8 cellular contexts compared by ENCODE assay signal in genomic region chr11:43944761-43945311, GRCh38. TPM values are rescaled to one million over a fixed set of nuclear protein-coding genes. Genes with fewer than 3 reads are reported as not detected.
DNase-seq lines count a peak whose midpoint lies in the region; ATAC-seq and TF ChIP-seq lines count a peak whose summit lies in the region.

No MANE protein-coding gene starts in this region.

- ATAC-seq in HG03025 (IDR thresholded peaks at IDR 0.05; ENCODE audit: low FRiP score, unreplicated experiment) (peak; percentile 63), SK-N-SH treated with all-trans-retinoic acid at 6 μM for 48 hours (peak; percentile 41), heart left ventricle (peak; percentile 25 to 69 (median 31)), HG03565 (IDR thresholded peaks at IDR 0.05; ENCODE audit: unreplicated experiment) (no peak)

- 14 to 23% (median 19%) methylated on average over 13 to 16 of the region's 16 CpGs for WGBS in heart left ventricle, 4 donors

- peaks cover 0 to 33% (median 0%) of the 10 kb centered on the region in 9 donors for H3K27me3 ChIP-seq in heart left ventricle

- TF ChIP-seq POLR2A in heart left ventricle (IDR thresholded peaks at IDR 0.05), result no peak

- H3K27ac ChIP-seq in heart left ventricle, result peak overlapping the region; percentile 85 to 92 (median 90)

- H3K36me3 ChIP-seq in heart left ventricle, result peaks cover 0 to 3% (median 0%) of the 10 kb centered on the region in 9 donors

- H3K36me3 Mint-ChIP-seq in activated naive CD4-positive, alpha-beta T cell treated with anti-CD3 and anti-CD28 coated beads, Interleukin-2, amount 50 U/mL, for 24 hours, result no peaks in the 10 kb centered on the region

- intact Hi-C loops in heart left ventricle (cut with DNase I), result loop anchor here (1.0 to 10.0 kb wide), 14 partner anchors 24 to 92 kb away; no protein-coding TSS in a partner anchor

- no peak overlapping the region for H3K27ac Mint-ChIP-seq in activated naive CD4-positive, alpha-beta T cell treated with anti-CD3 and anti-CD28 coated beads, Interleukin-2, amount 50 U/mL, for 24 hours

- TF ChIP-seq CTCF in heart left ventricle (IDR thresholded peaks at IDR 0.05), result peak; percentile 71 to 88 (median 82)
- peak; percentile 84 for TF ChIP-seq CTCF in retinal pigment epithelial cell (conservative IDR thresholded peaks at IDR 0.05; ENCODE audit: low read depth, low read length)

- DNase-seq in D341Med (ENCODE audit: low spot score) (peak; percentile 84), heart left ventricle (peak; percentile 71 to 90 (median 75)), retinal pigment epithelial cell (ENCODE audit: low read depth) (no peak), COR-L47 (lab: John Stamatoyannopoulos, UW) (no peak)

- H3K4me1 ChIP-seq in heart left ventricle, result peaks cover 0 to 41% (median 18%) of the 10 kb centered on the region in 12 donors

- no peaks in the 10 kb centered on the region for H3K9me3 ChIP-seq in heart left ventricle

- H3K4me3 ChIP-seq in heart left ventricle (peak overlapping the region; percentile 62 to 90 (median 70)), retinal pigment epithelial cell (ENCODE audit: low read length) (no peak overlapping the region)

- peaks cover 38% of the 10 kb centered on the region for H3K27me3 Mint-ChIP-seq in activated naive CD4-positive, alpha-beta T cell treated with anti-CD3 and anti-CD28 coated beads, Interleukin-2, amount 50 U/mL, for 24 hours

- H3K4me1 Mint-ChIP-seq in activated naive CD4-positive, alpha-beta T cell treated with anti-CD3 and anti-CD28 coated beads, Interleukin-2, amount 50 U/mL, for 24 hours, result peaks cover 14% of the 10 kb centered on the region

- H3K9me3 Mint-ChIP-seq in activated naive CD4-positive, alpha-beta T cell treated with anti-CD3 and anti-CD28 coated beads, Interleukin-2, amount 50 U/mL, for 24 hours, result no peaks in the 10 kb centered on the region

- peak overlapping the region; percentile 47 for H3K4me3 Mint-ChIP-seq in activated naive CD4-positive, alpha-beta T cell treated with anti-CD3 and anti-CD28 coated beads, Interleukin-2, amount 50 U/mL, for 24 hours

TF ChIP-seq in SK-N-SH treated with all-trans-retinoic acid at 6 μM for 48 hours, 23 proteins besides CTCF, POLR2A, EP300 and RAD21:
- TF ChIP-seq ARNTL (CRISPR knock-in tag; IDR thresholded peaks at IDR 0.05; ENCODE audit: borderline replicate concordance, low read depth), result no peak
- TF ChIP-seq, protein P1, sequence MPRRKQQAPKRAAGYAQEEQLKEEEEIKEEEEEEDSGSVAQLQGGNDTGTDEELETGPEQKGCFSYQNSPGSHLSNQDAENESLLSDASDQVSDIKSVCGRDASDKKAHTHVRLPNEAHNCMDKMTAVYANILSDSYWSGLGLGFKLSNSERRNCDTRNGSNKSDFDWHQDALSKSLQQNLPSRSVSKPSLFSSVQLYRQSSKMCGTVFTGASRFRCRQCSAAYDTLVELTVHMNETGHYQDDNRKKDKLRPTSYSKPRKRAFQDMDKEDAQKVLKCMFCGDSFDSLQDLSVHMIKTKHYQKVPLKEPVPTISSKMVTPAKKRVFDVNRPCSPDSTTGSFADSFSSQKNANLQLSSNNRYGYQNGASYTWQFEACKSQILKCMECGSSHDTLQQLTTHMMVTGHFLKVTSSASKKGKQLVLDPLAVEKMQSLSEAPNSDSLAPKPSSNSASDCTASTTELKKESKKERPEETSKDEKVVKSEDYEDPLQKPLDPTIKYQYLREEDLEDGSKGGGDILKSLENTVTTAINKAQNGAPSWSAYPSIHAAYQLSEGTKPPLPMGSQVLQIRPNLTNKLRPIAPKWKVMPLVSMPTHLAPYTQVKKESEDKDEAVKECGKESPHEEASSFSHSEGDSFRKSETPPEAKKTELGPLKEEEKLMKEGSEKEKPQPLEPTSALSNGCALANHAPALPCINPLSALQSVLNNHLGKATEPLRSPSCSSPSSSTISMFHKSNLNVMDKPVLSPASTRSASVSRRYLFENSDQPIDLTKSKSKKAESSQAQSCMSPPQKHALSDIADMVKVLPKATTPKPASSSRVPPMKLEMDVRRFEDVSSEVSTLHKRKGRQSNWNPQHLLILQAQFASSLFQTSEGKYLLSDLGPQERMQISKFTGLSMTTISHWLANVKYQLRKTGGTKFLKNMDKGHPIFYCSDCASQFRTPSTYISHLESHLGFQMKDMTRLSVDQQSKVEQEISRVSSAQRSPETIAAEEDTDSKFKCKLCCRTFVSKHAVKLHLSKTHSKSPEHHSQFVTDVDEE (CRISPR knock-in tag; IDR thresholded peaks at IDR 0.05), result no peak
- TF ChIP-seq GLIS3 (CRISPR knock-in tag; IDR thresholded peaks at IDR 0.05), result no peak
- TF ChIP-seq, protein P2, sequence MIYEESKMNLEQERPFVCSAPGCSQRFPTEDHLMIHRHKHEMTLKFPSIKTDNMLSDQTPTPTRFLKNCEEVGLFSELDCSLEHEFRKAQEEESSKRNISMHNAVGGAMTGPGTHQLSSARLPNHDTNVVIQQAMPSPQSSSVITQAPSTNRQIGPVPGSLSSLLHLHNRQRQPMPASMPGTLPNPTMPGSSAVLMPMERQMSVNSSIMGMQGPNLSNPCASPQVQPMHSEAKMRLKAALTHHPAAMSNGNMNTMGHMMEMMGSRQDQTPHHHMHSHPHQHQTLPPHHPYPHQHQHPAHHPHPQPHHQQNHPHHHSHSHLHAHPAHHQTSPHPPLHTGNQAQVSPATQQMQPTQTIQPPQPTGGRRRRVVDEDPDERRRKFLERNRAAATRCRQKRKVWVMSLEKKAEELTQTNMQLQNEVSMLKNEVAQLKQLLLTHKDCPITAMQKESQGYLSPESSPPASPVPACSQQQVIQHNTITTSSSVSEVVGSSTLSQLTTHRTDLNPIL (CRISPR knock-in tag; IDR thresholded peaks at IDR 0.05; ENCODE audit: low read depth), result no peak
- TF ChIP-seq ZNF8 (CRISPR knock-in tag; IDR thresholded peaks at IDR 0.05), result no peak
- TF ChIP-seq PATZ1 (CRISPR knock-in tag; IDR thresholded peaks at IDR 0.05; ENCODE audit: borderline replicate concordance), result no peak
- TF ChIP-seq TCF4 (CRISPR knock-in tag; IDR thresholded peaks at IDR 0.05; ENCODE audit: borderline replicate concordance), result no peak
- no peak for TF ChIP-seq CSRNP3 (CRISPR knock-in tag; IDR thresholded peaks at IDR 0.05)
- no peak for TF ChIP-seq POU6F1 (CRISPR knock-in tag; IDR thresholded peaks at IDR 0.05; ENCODE audit: borderline replicate concordance, low read depth)

RNA-seq across cellular contexts. Expression of gene C11orf96, which starts 2.4 kb away (rescaled TPM):
- 100 to 1,000 TPM in 1 of 9 donors, 10 to 100 TPM in 7, 1 to 10 TPM in 1; 9.6 to 109 (median 18.1) TPM for total RNA-seq in heart left ventricle
- 10 to 100 TPM in 1 of 2 donors, 1 to 10 TPM in 1; 7.9 to 18.5 TPM for polyA plus RNA-seq in heart left ventricle

Comparison
In these comparisons a context has a peak if more than half of its experiments do, and no peak if none do; other contexts are left out.
1. DNase-seq: peak in D341Med (single experiment) and heart left ventricle (5 of 5); none in retinal pigment epithelial cell (single experiment) and COR-L47 (single experiment).